Comparison of ENCODE assay signal across 23 cellular contexts in genomic region chr2:97991081-97991856, GRCh38. TPM values are rescaled to one million over a fixed set of nuclear protein-coding genes. Genes with fewer than 3 reads are reported as not detected.
DNase-seq lines count a peak whose midpoint lies in the region; ATAC-seq and TF ChIP-seq lines count a peak whose summit lies in the region.
"Had no signal": no experiment of that assay in that cellular context is flagged by ENCODE, and none has a peak within 500 bp of the region (broad histone marks: within the 10 kb centered on the region; RNA-seq: fewer than 3 reads in every experiment).

No MANE protein-coding gene starts in this region.

- in situ Hi-C loops in gastrocnemius medialis (cut with MboI; ENCODE audit: low sequenced_read_pairs in 4 of 4), result no loop called here

- no peak for TF ChIP-seq POLR2A in gastrocnemius medialis (IDR thresholded peaks at IDR 0.05)

- H3K27ac Mint-ChIP-seq in IgD-negative memory B cell (peak overlapping the region; percentile 58 to 76 (median 74)), activated B cell treated with CpG ODN at 0.5 μM for 24 hours (peak overlapping the region; percentile 57)
- no peak overlapping the region for H3K27ac Mint-ChIP-seq in T-helper 2 cell treated with Interferon-gamma antibody and Interleukin-4, amounts not matched to agents 5 μg/mL and 100 μg/mL, for 36 hours
- H3K27ac Mint-ChIP-seq: H9 had no signal

- intact Hi-C loops in activated B cell treated with CpG ODN at 0.5 μM for 24 hours (cut with micrococcal nuclease), result loop anchor here (2.0 to 10.0 kb wide), 3 partner anchors 39 to 394 kb away; no protein-coding TSS in a partner anchor
- intact Hi-C loops in gastrocnemius medialis (cut with DNase I; ENCODE audit: low total_unique reads), result loop anchor here (10.0 kb wide), 1 partner anchor 186 kb away; no protein-coding TSS in a partner anchor

- H3K36me3 Mint-ChIP-seq in IgD-negative memory B cell, result peaks cover 3% of the 10 kb centered on the region
- peaks cover 26% of the 10 kb centered on the region for H3K36me3 Mint-ChIP-seq in activated B cell treated with CpG ODN at 0.5 μM for 24 hours (ENCODE audit: low read depth)
- H3K36me3 Mint-ChIP-seq in T-helper 2 cell treated with Interferon-gamma antibody and Interleukin-4, amounts not matched to agents 5 μg/mL and 100 μg/mL, for 36 hours (ENCODE audit: low read depth), result peaks cover 21% of the 10 kb centered on the region

- CTCF ChIA-PET in activated B cell treated with CpG ODN at 0.5 μM for 24 hours (lab: Charles Lee), result interaction anchor here (2.4 kb wide), 1 partner anchor 184 kb away, joined by 9 read pairs; no protein-coding TSS in a partner anchor

- DNase-seq in NCI-H748 (lab: John Stamatoyannopoulos, UW; ENCODE audit: unreplicated experiment) (peak; percentile 3), NCI-H748 treated with DMSO at 0.1 percent for 48 hours (lab: John Stamatoyannopoulos, UW) (no peak), activated B cell treated with CpG ODN at 0.5 μM for 24 hours (no peak), gastrocnemius medialis (no peak), DMS114 treated with DMSO at 0.1 percent for 48 hours (lab: John Stamatoyannopoulos, UW; ENCODE audit: unreplicated experiment) (no peak), OCI-M2 (lab: John Stamatoyannopoulos, UW; ENCODE audit: unreplicated experiment) (no peak)
- DNase-seq in T-helper 2 cell treated with Interferon-gamma antibody and Interleukin-4, amounts not matched to agents 5 μg/mL and 100 μg/mL, for 36 hours (ENCODE audit: low spot score), result no peak
- DNase-seq: activated CD4-positive, CD25-positive, alpha-beta regulatory T cell; activated effector memory CD4-positive, alpha-beta T cell treated with anti-CD3 and anti-CD28 coated beads, Interleukin-2, amount 50 U/mL, for 16 hours; cortex of kidney; EL; H9; Karpas-422; left lung; NCI-H187; NCI-H524; posterior cingulate gyrus; stimulated activated naive CD8-positive, alpha-beta T cell treated with anti-CD3 and anti-CD28 coated beads, Interleukin-15, Interleukin-2, amounts not matched to agents 100 U/mL and 50 U/mL, for 24 hours; T-helper 1 cell had no signal

- H3K4me1 ChIP-seq in gastrocnemius medialis, result peaks cover 64% of the 10 kb centered on the region in 2 donors

- H3K9me3 Mint-ChIP-seq in IgD-negative memory B cell, result peaks cover 0 to 10% (median 4%) of the 10 kb centered on the region in 3 donors
- H3K9me3 Mint-ChIP-seq in activated B cell treated with CpG ODN at 0.5 μM for 24 hours, result peaks cover 12% of the 10 kb centered on the region
- H3K9me3 Mint-ChIP-seq in T-helper 2 cell treated with Interferon-gamma antibody and Interleukin-4, amounts not matched to agents 5 μg/mL and 100 μg/mL, for 36 hours, result peaks cover 14% of the 10 kb centered on the region

- H3K4me1 Mint-ChIP-seq in IgD-negative memory B cell, result peaks cover 60 to 69% (median 66%) of the 10 kb centered on the region in 3 donors
- peaks cover 81% of the 10 kb centered on the region for H3K4me1 Mint-ChIP-seq in activated B cell treated with CpG ODN at 0.5 μM for 24 hours
- H3K4me1 Mint-ChIP-seq in T-helper 2 cell treated with Interferon-gamma antibody and Interleukin-4, amounts not matched to agents 5 μg/mL and 100 μg/mL, for 36 hours (ENCODE audit: low read depth), result peaks cover 27% of the 10 kb centered on the region

- POLR2A ChIA-PET in activated B cell treated with CpG ODN at 0.5 μM for 24 hours (lab: Charles Lee), result interaction anchor here (1.4 to 2.5 kb wide), 3 partner anchors 21 to 80 kb away, joined by 3 to 9 read pairs (median 6); no protein-coding TSS in a partner anchor

- no peak overlapping the region for H3K4me3 ChIP-seq in gastrocnemius medialis
- H3K4me3 ChIP-seq: gastroesophageal sphincter, left lung, smooth muscle cell had no signal

- H3K36me3 ChIP-seq in gastrocnemius medialis, result no peaks in the 10 kb centered on the region
- H3K36me3 ChIP-seq: gastroesophageal sphincter, left lung had no signal

- H3K27me3 Mint-ChIP-seq in IgD-negative memory B cell (no peaks in the 10 kb centered on the region), activated B cell treated with CpG ODN at 0.5 μM for 24 hours (no peaks in the 10 kb centered on the region)
- H3K27me3 Mint-ChIP-seq in T-helper 2 cell treated with Interferon-gamma antibody and Interleukin-4, amounts not matched to agents 5 μg/mL and 100 μg/mL, for 36 hours (ENCODE audit: low read depth), result no peaks in the 10 kb centered on the region

- H3K27me3 ChIP-seq in gastrocnemius medialis, result no peaks in the 10 kb centered on the region
- H3K27me3 ChIP-seq: gastroesophageal sphincter, left lung had no signal

- H3K4me3 Mint-ChIP-seq in IgD-negative memory B cell, result peak overlapping the region; percentile 67 to 91 (median 79)
- H3K4me3 Mint-ChIP-seq in activated B cell treated with CpG ODN at 0.5 μM for 24 hours, result peak overlapping the region; percentile 65
- H3K4me3 Mint-ChIP-seq in T-helper 2 cell treated with Interferon-gamma antibody and Interleukin-4, amounts not matched to agents 5 μg/mL and 100 μg/mL, for 36 hours, result no peak overlapping the region
- H3K4me3 Mint-ChIP-seq: H9 had no signal

- H3K9me3 ChIP-seq in gastrocnemius medialis, result no peaks in the 10 kb centered on the region

- no peak for ATAC-seq in activated B cell treated with CpG ODN at 0.5 μM for 24 hours (ENCODE audit: low read depth)
- no peak for ATAC-seq in gastrocnemius medialis
- ATAC-seq: gastroesophageal sphincter; left lung; stimulated activated naive CD8-positive, alpha-beta T cell treated with anti-CD3 and anti-CD28 coated beads, Interleukin-15, Interleukin-2, amounts not matched to agents 100 U/mL and 50 U/mL, for 24 hours had no signal

- no peak for TF ChIP-seq CTCF in activated B cell treated with CpG ODN at 0.5 μM for 24 hours (IDR thresholded peaks at IDR 0.05)
- no peak for TF ChIP-seq CTCF in gastrocnemius medialis (IDR thresholded peaks at IDR 0.05 in 4 of 5, conservative IDR thresholded peaks at IDR 0.05 in 1 of 5)

- H3K27ac ChIP-seq in gastrocnemius medialis, result peak overlapping the region; percentile 7 to 90 (median 40)
- H3K27ac ChIP-seq: C4-2B, gastroesophageal sphincter, left lung had no signal

RNA-seq across cellular contexts. Expression of gene TMEM131, which starts 4.5 kb away (rescaled TPM):
- polyA plus RNA-seq in IgD-negative memory B cell, result 24.9 TPM
- total RNA-seq in activated B cell treated with CpG ODN at 0.5 μM for 24 hours, result 121 and 146 TPM in 2 replicates
- 10 to 100 TPM; 10.3 to 39.2 (median 20.0) TPM for total RNA-seq in gastrocnemius medialis
